33 cellular contexts compared by ENCODE assay signal in the genomic region with DNA sequence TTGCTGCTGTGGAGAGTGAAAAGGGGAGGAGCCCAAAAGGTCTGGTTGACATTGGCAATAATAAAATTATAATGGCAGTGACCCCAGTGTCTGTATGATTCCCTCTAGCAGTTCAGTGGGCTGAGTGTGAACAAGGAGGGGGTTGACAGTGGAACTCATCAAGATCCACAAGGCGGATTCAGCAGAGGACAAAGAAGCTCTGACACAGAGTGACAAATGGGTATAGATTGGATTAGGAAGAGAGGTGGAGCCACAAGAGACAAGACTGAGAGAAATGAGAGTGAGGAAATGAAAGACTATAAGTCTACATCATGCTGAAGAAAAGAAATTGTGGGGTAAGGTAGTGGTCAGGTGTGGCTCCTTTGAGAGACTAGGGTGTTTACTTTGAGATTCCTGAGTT.
"Had no signal": no experiment of that assay in that cellular context is flagged by ENCODE, and none has a peak within 500 bp of the region (broad histone marks: within the 10 kb centered on the region; RNA-seq: fewer than 3 reads in every experiment).

No MANE protein-coding gene starts in this region.

- H3K27ac ChIP-seq: adrenal gland, body of pancreas, brain microvascular endothelial cell, breast epithelium, VCaP had no signal

- ATAC-seq: activated CD8-positive, alpha-beta T cell treated with anti-CD3 and anti-CD28 coated beads for 36 hours; activated naive CD4-positive, alpha-beta T cell treated with anti-CD3 and anti-CD28 coated beads, Interleukin-2, amount 50 U/mL, for 72 hours; activated T-cell treated with anti-CD3 and anti-CD28 coated beads, Interleukin-2, amount 50 U/mL, for 4 hours; activated T-cell treated with anti-CD3 and anti-CD28 coated beads, Interleukin-2, amount 50 U/mL, for 72 hours; activated T-helper 17 cell treated with anti-CD3 and anti-CD28 coated beads, Interleukin-2, amount 50 U/mL, for 72 hours; body of pancreas had no signal

- H3K4me1 ChIP-seq: breast epithelium had no signal

- H3K27me3 ChIP-seq: adrenal gland, body of pancreas, brain microvascular endothelial cell, breast epithelium had no signal

- H3K36me3 ChIP-seq: adrenal gland, brain microvascular endothelial cell, breast epithelium had no signal

- H3K4me3 ChIP-seq: adrenal gland, body of pancreas, breast epithelium had no signal

- DNase-seq: activated B cell treated with CpG ODN at 0.5 μM for 24 hours; activated CD4-positive, alpha-beta memory T cell treated with anti-CD3 and anti-CD28 coated beads for 36 hours; activated CD4-positive, alpha-beta T cell treated with anti-CD3 and anti-CD28 coated beads for 4 hours; activated CD4-positive, alpha-beta T cell treated with anti-CD3 and anti-CD28 coated beads, Interleukin-2, amount 10 ng/mL, durations not matched to agents 24 days and 14 days; activated CD4-positive, alpha-beta T cell treated with anti-CD3 and anti-CD28 coated beads, Interleukin-2, amount 50 U/mL, for 1 hour; activated CD4-positive, alpha-beta T cell treated with anti-CD3 and anti-CD28 coated beads, Interleukin-2, amount 50 U/mL, for 4 hours; activated CD4-positive, CD25-positive, alpha-beta regulatory T cell treated with anti-CD3 and anti-CD28 coated beads, Interleukin-2, amount 50 U/mL, for 72 hours; activated CD8-positive, alpha-beta memory T cell treated with anti-CD3 and anti-CD28 coated beads, Interleukin-2, amount 50 U/mL, for 4 hours; activated CD8-positive, alpha-beta T cell treated with anti-CD3 and anti-CD28 coated beads for 36 hours; activated effector memory CD4-positive, alpha-beta T cell treated with anti-CD3 and anti-CD28 coated beads, Interleukin-2, amount 50 U/mL, for 16 hours; activated gamma-delta T cell treated with Interleukin-2 at 50 U/mL for 16 hours; activated naive CD4-positive, alpha-beta T cell; activated naive CD4-positive, alpha-beta T cell treated with anti-CD3 and anti-CD28 coated beads for 36 hours; activated naive CD4-positive, alpha-beta T cell treated with anti-CD3 and anti-CD28 coated beads, Interleukin-2, amount 50 U/mL, for 16 hours; activated naive CD8-positive, alpha-beta T cell treated with anti-CD3 and anti-CD28 coated beads for 36 hours; activated T-cell treated with anti-CD3 and anti-CD28 coated beads for 4 hours; activated T-cell treated with anti-CD3 and anti-CD28 coated beads, Interleukin-2, amount 50 U/mL, for 1 hour; activated T-cell treated with anti-CD3 and anti-CD28 coated beads, Interleukin-2, amount 50 U/mL, for 4 hours; activated T-cell treated with anti-CD3 and anti-CD28 coated beads, Interleukin-2, amount 50 U/mL, for 72 hours; adrenal gland; amniotic stem cell; aorta; body of pancreas; brain microvascular endothelial cell; central memory CD4-positive, alpha-beta T cell; T-helper 2 cell; T-helper 9 cell had no signal

- H3K9me3 ChIP-seq: adrenal gland, body of pancreas, breast epithelium had no signal

- FAIRE-seq: astrocyte, TTC549 had no signal
